2 cellular contexts compared by ENCODE assay signal in the genomic region with DNA sequence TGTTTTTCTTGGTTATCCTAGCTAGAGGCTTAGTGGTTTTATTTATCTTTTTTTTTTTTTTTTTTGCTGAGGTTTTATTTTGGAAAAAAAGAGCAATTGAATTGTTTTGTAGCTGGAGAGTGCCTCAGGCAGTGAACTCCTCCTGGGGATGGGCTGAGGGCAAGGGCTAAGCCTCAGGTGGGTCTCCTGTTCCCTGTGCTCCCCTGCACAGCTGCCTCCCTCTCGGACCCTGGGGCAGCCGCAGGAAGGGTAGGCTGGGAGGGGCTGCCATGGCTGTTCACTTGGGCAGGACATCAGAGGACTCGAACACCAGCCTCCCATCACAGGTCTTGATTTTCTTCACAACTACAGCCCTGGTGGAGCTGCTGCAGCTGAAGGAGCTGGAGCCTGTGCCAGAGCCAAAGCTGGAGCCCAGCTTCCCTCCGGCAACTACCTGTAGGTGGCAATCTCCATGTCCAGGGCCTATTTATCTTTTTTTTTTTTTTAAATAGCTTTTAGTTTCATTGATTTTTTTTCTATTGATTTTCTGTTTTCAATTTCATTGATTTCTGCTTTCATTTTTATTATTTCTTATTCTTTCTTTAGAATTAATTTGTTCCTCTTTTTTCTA.
TF ChIP-seq lines count a peak whose summit lies in the region.

No MANE protein-coding gene starts in this region.

TF ChIP-seq in HepG2, 621 proteins besides CTCF, POLR2A, EP300 and RAD21:
- TF ChIP-seq ZNF891 (CRISPR knock-in tag; IDR thresholded peaks at IDR 0.05) (no peak), TOPORS (CRISPR knock-in tag; IDR thresholded peaks at IDR 0.05) (no peak), KAT2B (IDR thresholded peaks at IDR 0.05; ENCODE audit: borderline replicate concordance, low read depth, low read length) (peak; percentile 88), BHLHE40 (IDR thresholded peaks at IDR 0.05; ENCODE audit: low read length) (no peak), ZC3H4 (CRISPR knock-in tag; IDR thresholded peaks at IDR 0.05; ENCODE audit: borderline replicate concordance) (no peak), STAG1 (CRISPR knock-in tag; IDR thresholded peaks at IDR 0.05) (peak; percentile 23; the same call in 1 of the 2 replicates), ZNF121 (CRISPR knock-in tag; IDR thresholded peaks at IDR 0.05) (no peak), SMC3 (IDR thresholded peaks at IDR 0.05; ENCODE audit: low read length) (peak; percentile 23; the same call in 1 of the 2 replicates), ZFP41 (CRISPR knock-in tag; IDR thresholded peaks at IDR 0.05; ENCODE audit: borderline replicate concordance) (no peak), SNAPC2 (CRISPR knock-in tag; IDR thresholded peaks at IDR 0.05) (no peak), MAFK (conservative IDR thresholded peaks at IDR 0.05 in 1 of 2, IDR thresholded peaks at IDR 0.05 in 1 of 2; ENCODE audit: low read length in 2 of 2) (0 out of 4 replicates have a peak, but pooled peaks of 1 of the 2 experiments have one; percentile 3)
- TF ChIP-seq, protein P1, sequence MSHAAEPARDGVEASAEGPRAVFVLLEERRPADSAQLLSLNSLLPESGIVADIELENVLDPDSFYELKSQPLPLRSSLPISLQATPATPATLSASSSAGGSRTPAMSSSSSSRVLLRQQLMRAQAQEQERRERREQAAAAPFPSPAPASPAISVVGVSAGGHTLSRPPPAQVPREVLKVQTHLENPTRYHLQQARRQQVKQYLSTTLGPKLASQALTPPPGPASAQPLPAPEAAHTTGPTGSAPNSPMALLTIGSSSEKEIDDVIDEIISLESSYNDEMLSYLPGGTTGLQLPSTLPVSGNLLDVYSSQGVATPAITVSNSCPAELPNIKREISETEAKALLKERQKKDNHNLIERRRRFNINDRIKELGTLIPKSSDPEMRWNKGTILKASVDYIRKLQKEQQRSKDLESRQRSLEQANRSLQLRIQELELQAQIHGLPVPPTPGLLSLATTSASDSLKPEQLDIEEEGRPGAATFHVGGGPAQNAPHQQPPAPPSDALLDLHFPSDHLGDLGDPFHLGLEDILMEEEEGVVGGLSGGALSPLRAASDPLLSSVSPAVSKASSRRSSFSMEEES (CRISPR knock-in tag; IDR thresholded peaks at IDR 0.05) = no peak
- TF ChIP-seq, protein P2, sequence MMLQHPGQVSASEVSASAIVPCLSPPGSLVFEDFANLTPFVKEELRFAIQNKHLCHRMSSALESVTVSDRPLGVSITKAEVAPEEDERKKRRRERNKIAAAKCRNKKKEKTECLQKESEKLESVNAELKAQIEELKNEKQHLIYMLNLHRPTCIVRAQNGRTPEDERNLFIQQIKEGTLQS (CRISPR knock-in tag; IDR thresholded peaks at IDR 0.05) = no peak
- TF ChIP-seq, protein P3, sequence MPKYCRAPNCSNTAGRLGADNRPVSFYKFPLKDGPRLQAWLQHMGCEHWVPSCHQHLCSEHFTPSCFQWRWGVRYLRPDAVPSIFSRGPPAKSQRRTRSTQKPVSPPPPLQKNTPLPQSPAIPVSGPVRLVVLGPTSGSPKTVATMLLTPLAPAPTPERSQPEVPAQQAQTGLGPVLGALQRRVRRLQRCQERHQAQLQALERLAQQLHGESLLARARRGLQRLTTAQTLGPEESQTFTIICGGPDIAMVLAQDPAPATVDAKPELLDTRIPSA (CRISPR knock-in tag; IDR thresholded peaks at IDR 0.05; ENCODE audit: borderline replicate concordance) = no peak
- TF ChIP-seq, protein P4, sequence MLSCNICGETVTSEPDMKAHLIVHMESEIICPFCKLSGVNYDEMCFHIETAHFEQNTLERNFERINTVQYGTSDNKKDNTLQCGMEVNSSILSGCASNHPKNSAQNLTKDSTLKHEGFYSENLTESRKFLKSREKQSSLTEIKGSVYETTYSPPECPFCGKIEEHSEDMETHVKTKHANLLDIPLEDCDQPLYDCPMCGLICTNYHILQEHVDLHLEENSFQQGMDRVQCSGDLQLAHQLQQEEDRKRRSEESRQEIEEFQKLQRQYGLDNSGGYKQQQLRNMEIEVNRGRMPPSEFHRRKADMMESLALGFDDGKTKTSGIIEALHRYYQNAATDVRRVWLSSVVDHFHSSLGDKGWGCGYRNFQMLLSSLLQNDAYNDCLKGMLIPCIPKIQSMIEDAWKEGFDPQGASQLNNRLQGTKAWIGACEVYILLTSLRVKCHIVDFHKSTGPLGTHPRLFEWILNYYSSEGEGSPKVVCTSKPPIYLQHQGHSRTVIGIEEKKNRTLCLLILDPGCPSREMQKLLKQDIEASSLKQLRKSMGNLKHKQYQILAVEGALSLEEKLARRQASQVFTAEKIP (CRISPR knock-in tag; IDR thresholded peaks at IDR 0.05; ENCODE audit: borderline replicate concordance) = no peak
- TF ChIP-seq, protein P5, sequence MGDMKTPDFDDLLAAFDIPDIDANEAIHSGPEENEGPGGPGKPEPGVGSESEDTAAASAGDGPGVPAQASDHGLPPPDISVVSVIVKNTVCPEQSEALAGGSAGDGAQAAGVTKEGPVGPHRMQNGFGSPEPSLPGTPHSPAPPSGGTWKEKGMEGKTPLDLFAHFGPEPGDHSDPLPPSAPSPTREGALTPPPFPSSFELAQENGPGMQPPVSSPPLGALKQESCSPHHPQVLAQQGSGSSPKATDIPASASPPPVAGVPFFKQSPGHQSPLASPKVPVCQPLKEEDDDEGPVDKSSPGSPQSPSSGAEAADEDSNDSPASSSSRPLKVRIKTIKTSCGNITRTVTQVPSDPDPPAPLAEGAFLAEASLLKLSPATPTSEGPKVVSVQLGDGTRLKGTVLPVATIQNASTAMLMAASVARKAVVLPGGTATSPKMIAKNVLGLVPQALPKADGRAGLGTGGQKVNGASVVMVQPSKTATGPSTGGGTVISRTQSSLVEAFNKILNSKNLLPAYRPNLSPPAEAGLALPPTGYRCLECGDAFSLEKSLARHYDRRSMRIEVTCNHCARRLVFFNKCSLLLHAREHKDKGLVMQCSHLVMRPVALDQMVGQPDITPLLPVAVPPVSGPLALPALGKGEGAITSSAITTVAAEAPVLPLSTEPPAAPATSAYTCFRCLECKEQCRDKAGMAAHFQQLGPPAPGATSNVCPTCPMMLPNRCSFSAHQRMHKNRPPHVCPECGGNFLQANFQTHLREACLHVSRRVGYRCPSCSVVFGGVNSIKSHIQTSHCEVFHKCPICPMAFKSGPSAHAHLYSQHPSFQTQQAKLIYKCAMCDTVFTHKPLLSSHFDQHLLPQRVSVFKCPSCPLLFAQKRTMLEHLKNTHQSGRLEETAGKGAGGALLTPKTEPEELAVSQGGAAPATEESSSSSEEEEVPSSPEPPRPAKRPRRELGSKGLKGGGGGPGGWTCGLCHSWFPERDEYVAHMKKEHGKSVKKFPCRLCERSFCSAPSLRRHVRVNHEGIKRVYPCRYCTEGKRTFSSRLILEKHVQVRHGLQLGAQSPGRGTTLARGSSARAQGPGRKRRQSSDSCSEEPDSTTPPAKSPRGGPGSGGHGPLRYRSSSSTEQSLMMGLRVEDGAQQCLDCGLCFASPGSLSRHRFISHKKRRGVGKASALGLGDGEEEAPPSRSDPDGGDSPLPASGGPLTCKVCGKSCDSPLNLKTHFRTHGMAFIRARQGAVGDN (CRISPR knock-in tag; IDR thresholded peaks at IDR 0.05) = 0 out of 2 replicates have a peak, but pooled peaks have one; percentile 13
TF ChIP-seq in HepG2: peak in this region for 5.

TF ChIP-seq in GM12891, 5 proteins besides CTCF, POLR2A, EP300 and RAD21:
- no peak for TF ChIP-seq TAF1 (IDR thresholded peaks at IDR 0.05; ENCODE audit: low read depth, low read length)
- no peak for TF ChIP-seq PAX5 (IDR thresholded peaks at IDR 0.05; ENCODE audit: insufficient read depth, low read length, severe bottlenecking)
- TF ChIP-seq SPI1 (IDR thresholded peaks at IDR 0.05; ENCODE audit: low read depth, low read length) = no peak
- TF ChIP-seq POLR2AphosphoS5 (IDR thresholded peaks at IDR 0.05; ENCODE audit: low read depth, low read length) = no peak
- TF ChIP-seq POU2F2 (IDR thresholded peaks at IDR 0.05; ENCODE audit: low read depth, low read length) = no peak
